Comparison of ENCODE assay signal across 8 cellular contexts in the genomic region with DNA sequence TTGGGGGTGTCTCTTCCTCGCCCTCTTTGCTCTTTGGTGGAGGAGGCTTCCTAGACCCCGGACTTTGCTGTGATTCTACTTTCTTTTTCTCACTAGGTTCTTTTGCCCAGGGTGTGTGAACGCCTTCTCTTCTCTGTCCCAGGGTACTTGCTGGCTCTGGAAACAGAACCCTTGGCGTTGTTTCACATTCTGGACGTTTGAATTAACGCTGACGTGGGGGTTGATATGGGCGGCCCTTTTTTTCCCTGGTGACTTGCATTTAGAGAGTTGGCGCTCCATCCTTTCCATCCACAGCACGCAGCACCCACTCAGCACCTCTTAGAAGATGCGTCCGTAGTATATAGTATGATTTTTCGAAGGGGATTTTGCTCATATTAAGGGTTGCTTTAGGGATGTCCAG. TPM values are rescaled to one million over a fixed set of nuclear protein-coding genes. Genes with fewer than 3 reads are reported as not detected.
DNase-seq lines count a peak whose midpoint lies in the region; ATAC-seq and TF ChIP-seq lines count a peak whose summit lies in the region.
"Not testable (repeated sequence)": the region's sequence is repeated elsewhere in the genome, so short reads cannot be mapped to it uniquely, and the experiment has no call there.

No MANE protein-coding gene starts in this region.

- H3K4me3 ChIP-seq in AG04450 (ENCODE audit: low read depth, low read length) (peak overlapping the region; percentile 95), HCT116 (replicated peaks in 1 of 2; ENCODE audit: low read depth in 1 of 2, low read length in 2 of 2) (peak overlapping the region; percentile 83 to 99), SJCRH30 (peak overlapping the region; percentile 81), hepatocyte (peak overlapping the region; percentile 87), mucosa of stomach (ENCODE audit: low read length) (peak overlapping the region; percentile 91), skin epidermis (peak overlapping the region; percentile 71 to 99 (median 91))
- H3K4me3 ChIP-seq in effector memory CD4-positive, alpha-beta T cell (ENCODE audit: insufficient read depth, low read depth, low read length, poor library complexity, severe bottlenecking), result peak overlapping the region; percentile 99

- peaks cover 8 to 31% of the 10 kb centered on the region in 2 experiments for H3K4me1 ChIP-seq in HCT116 (ENCODE audit: control insufficient read depth in 1 of 2, insufficient read depth in 2 of 2, low read length in 2 of 2)
- H3K4me1 ChIP-seq in SJCRH30; hepatocyte (ENCODE audit: insufficient read depth); mucosa of stomach (ENCODE audit: control insufficient read depth, insufficient read depth, low read length): not testable (repeated sequence)
- H3K4me1 ChIP-seq in effector memory CD4-positive, alpha-beta T cell (ENCODE audit: control insufficient read depth, insufficient read depth, low read length, poor library complexity, severe bottlenecking), result peaks cover 25% of the 10 kb centered on the region

- H3K27ac ChIP-seq in AG04450 (ENCODE audit: low read depth, low read length), result peak overlapping the region; percentile 61
- H3K27ac ChIP-seq in HCT116 (ENCODE audit: low read depth, low read length), result peak overlapping the region; percentile 86
- H3K27ac ChIP-seq in SJCRH30, result peak overlapping the region; percentile 26; the same call in 1 of the 2 replicates
- H3K27ac ChIP-seq in effector memory CD4-positive, alpha-beta T cell (ENCODE audit: insufficient read depth, low read length, poor library complexity, severe bottlenecking), result peak overlapping the region; percentile 74
- peak overlapping the region; percentile 85 for H3K27ac ChIP-seq in hepatocyte
- peak overlapping the region in 20 of 21 experiments; percentile 82 to 98 (median 91) for H3K27ac ChIP-seq in skin epidermis

- H3K9me3 Mint-ChIP-seq in activated naive CD8-positive, alpha-beta T cell (ENCODE audit: low read depth), result not testable (repeated sequence)

- WGBS in hepatocyte (ENCODE audit: low lambda C conversion rate, missing lambda C conversion rate), result 16% methylated on average over 13 of the region's 13 CpGs

- peak overlapping the region; percentile 79 for H3K27ac Mint-ChIP-seq in activated naive CD8-positive, alpha-beta T cell

- TF ChIP-seq RAD21 in HCT116 (IDR thresholded peaks at IDR 0.05; ENCODE audit: low read depth), result not testable (repeated sequence)

- H2AFZ ChIP-seq in HCT116 (ENCODE audit: low read depth, low read length, poor library complexity, severe bottlenecking), result not testable (repeated sequence)
- H2AFZ ChIP-seq in hepatocyte, result peak overlapping the region; percentile 68

- H3K4me1 Mint-ChIP-seq in activated naive CD8-positive, alpha-beta T cell (ENCODE audit: low read depth), result peaks cover 28% of the 10 kb centered on the region

- H3K9me2 ChIP-seq in HCT116 (ENCODE audit: insufficient read depth); hepatocyte (replicated peaks; ENCODE audit: insufficient read depth): not testable (repeated sequence)

- not testable (repeated sequence) for TF ChIP-seq CTCF in AG04450 (IDR thresholded peaks at IDR 0.05; ENCODE audit: low read depth, low read length); HCT116 (IDR thresholded peaks at IDR 0.05 in 2 of 3, conservative IDR thresholded peaks at IDR 0.05 in 1 of 3; ENCODE audit: borderline replicate concordance in 1 of 3, insufficient read depth in 1 of 3, low read depth in 2 of 3, low read length in 2 of 3); hepatocyte (IDR thresholded peaks at IDR 0.05; ENCODE audit: poor library complexity)

- not testable (repeated sequence) for H3K27me3 ChIP-seq in AG04450 (ENCODE audit: control insufficient read depth, insufficient read depth, low read length); HCT116 (ENCODE audit: insufficient read depth, low read length); SJCRH30; effector memory CD4-positive, alpha-beta T cell (replicated peaks; ENCODE audit: control insufficient read depth, insufficient read depth, low read length, poor library complexity, severe bottlenecking); hepatocyte; mucosa of stomach (ENCODE audit: control insufficient read depth, insufficient read depth, low read length)

- CTCF ChIA-PET in AG04450 (lab: Charles Lee); HCT116 (lab: Charles Lee): not testable (repeated sequence)

- peak overlapping the region; percentile 98 for H3K4me3 Mint-ChIP-seq in activated naive CD8-positive, alpha-beta T cell

- not testable (repeated sequence) for BruUV-seq in HCT116 (replicated peaks; lab: Mats Ljungman, UMichigan)

- intact Hi-C loops in HCT116 (cut with micrococcal nuclease), result loop anchor here (2.0 kb wide), 1 partner anchor 38 kb away; a partner anchor contains a TSS

- not testable (repeated sequence) for DNase-seq in AG04450 (ENCODE audit: low read depth, low spot score); HCT116 (ENCODE audit: low read depth, low spot score); SJCRH30; effector memory CD4-positive, alpha-beta T cell; hepatocyte (ENCODE audit: low spot score)

- not testable (repeated sequence) for H3K9me3 ChIP-seq in AG04450 (ENCODE audit: control insufficient read depth, insufficient read depth, low read length); HCT116 (ENCODE audit: control insufficient read depth in 1 of 2, insufficient read depth in 1 of 2, low read depth in 1 of 2, low read length in 2 of 2); SJCRH30 (replicated peaks); effector memory CD4-positive, alpha-beta T cell (ENCODE audit: control insufficient read depth, low read length); hepatocyte (ENCODE audit: low read depth); mucosa of stomach (ENCODE audit: control insufficient read depth, low read length)

- not testable (repeated sequence) for H3K27me3 Mint-ChIP-seq in activated naive CD8-positive, alpha-beta T cell

- not testable (repeated sequence) for ATAC-seq in HCT116

- not testable (repeated sequence) for H4K20me1 ChIP-seq in HCT116 (ENCODE audit: insufficient read depth)
- peaks cover 12% of the 10 kb centered on the region for H4K20me1 ChIP-seq in hepatocyte (ENCODE audit: insufficient read depth, poor library complexity, severe bottlenecking)

- not testable (repeated sequence) for H3K36me3 ChIP-seq in HCT116 (ENCODE audit: control insufficient read depth in 1 of 2, insufficient read depth in 2 of 2, low read length in 2 of 2); SJCRH30; effector memory CD4-positive, alpha-beta T cell (ENCODE audit: control insufficient read depth, insufficient read depth, low read length); hepatocyte (replicated peaks; ENCODE audit: insufficient read depth, low read depth); mucosa of stomach (ENCODE audit: control insufficient read depth, insufficient read depth, low read length)

- RAD21 ChIA-PET in HCT116 (lab: Charles Lee; ENCODE audit: low non-redundant PET in 1 of 2, low total read pairs in 2 of 2, uncharacterized antibody in 2 of 2, unreplicated experiment in 2 of 2), result not testable (repeated sequence)

- peak overlapping the region; percentile 66 for H3K4me2 ChIP-seq in HCT116 (ENCODE audit: low read length)
- peak overlapping the region; percentile 95 for H3K4me2 ChIP-seq in hepatocyte

- not testable (repeated sequence) for TF ChIP-seq POLR2A in HCT116 (IDR thresholded peaks at IDR 0.05; ENCODE audit: borderline replicate concordance, extremely low read depth, insufficient read depth, insufficient read length)

- H3K79me2 ChIP-seq in HCT116 (ENCODE audit: insufficient read depth, low read length) (peaks cover 55% of the 10 kb centered on the region), hepatocyte (peaks cover 44% of the 10 kb centered on the region)

- H3K9ac ChIP-seq in HCT116 (ENCODE audit: low read length) (peak overlapping the region; percentile 73), mucosa of stomach (ENCODE audit: low read length) (peak overlapping the region; percentile 97)

- POLR2A ChIA-PET in AG04450 (lab: Yijun Ruan, JAX), result interaction anchor here (1.0 to 1.4 kb wide), 2 partner anchors 10 to 482 kb away, joined by 5 to 11 read pairs; no protein-coding TSS in a partner anchor
- POLR2A ChIA-PET in HCT116 (lab: Charles Lee), result interaction anchor here (0.7 to 1.4 kb wide), 3 partner anchors 10 to 71 kb away, joined by 3 to 8 read pairs (median 3); no protein-coding TSS in a partner anchor

- not testable (repeated sequence) for H3K36me3 Mint-ChIP-seq in activated naive CD8-positive, alpha-beta T cell

RNA-seq across cellular contexts. Expression of a gene that starts 0.7 kb away (rescaled TPM):
- polyA plus RNA-seq in AG04450 (2011; rRNA removed) (27.7 and 27.8 TPM in 2 replicates), hepatocyte (24.5 and 32.2 TPM in 2 replicates)
- 20.7 and 21.0 TPM in 2 replicates for polyA minus RNA-seq in AG04450 (2011; rRNA and poly(A)+ RNA removed)
- total RNA-seq in HCT116 (2021; ENCODE audit: unreplicated experiment) (42.1 TPM), hepatocyte (22.7 and 31.5 TPM in 2 replicates)
- polyA plus RNA-seq in HCT116 (2012), result 35.3 and 35.8 TPM in 2 replicates
- 42.0 and 42.9 TPM in 2 replicates for total RNA-seq in SJCRH30 (2014; rRNA removed; shearing (Covaris generic))

RNA-seq across cellular contexts. Expression of a gene that starts 37.0 kb away (rescaled TPM):
- polyA plus RNA-seq in AG04450 (2011; rRNA removed), result 0.32 and 0.46 TPM in 2 replicates
- polyA minus RNA-seq in AG04450 (2011; rRNA and poly(A)+ RNA removed), result 0.04 and 0.23 TPM in 2 replicates
- total RNA-seq in HCT116 (2021; ENCODE audit: unreplicated experiment), result 3.3 TPM
- polyA plus RNA-seq in HCT116 (2012), result 2.7 and 3.2 TPM in 2 replicates
- 0.33 and 0.40 TPM in 2 replicates for total RNA-seq in SJCRH30 (2014; rRNA removed; shearing (Covaris generic))
- 1.4 and 4.3 TPM in 2 replicates for total RNA-seq in hepatocyte
- 1.4 and 4.8 TPM in 2 replicates for polyA plus RNA-seq in hepatocyte

Comparison
In these comparisons a context has a peak if more than half of its experiments do, and no peak if none do; other contexts are left out.
1. H3K27ac ChIP-seq: peak in every context shown above with its lines; median percentile 91 in skin epidermis; 86 in HCT116; 85 in hepatocyte; 74 in effector memory CD4-positive, alpha-beta T cell; 61 in AG04450; 26 in SJCRH30.